Comparison of ENCODE assay signal across 7 cellular contexts in the genomic region with DNA sequence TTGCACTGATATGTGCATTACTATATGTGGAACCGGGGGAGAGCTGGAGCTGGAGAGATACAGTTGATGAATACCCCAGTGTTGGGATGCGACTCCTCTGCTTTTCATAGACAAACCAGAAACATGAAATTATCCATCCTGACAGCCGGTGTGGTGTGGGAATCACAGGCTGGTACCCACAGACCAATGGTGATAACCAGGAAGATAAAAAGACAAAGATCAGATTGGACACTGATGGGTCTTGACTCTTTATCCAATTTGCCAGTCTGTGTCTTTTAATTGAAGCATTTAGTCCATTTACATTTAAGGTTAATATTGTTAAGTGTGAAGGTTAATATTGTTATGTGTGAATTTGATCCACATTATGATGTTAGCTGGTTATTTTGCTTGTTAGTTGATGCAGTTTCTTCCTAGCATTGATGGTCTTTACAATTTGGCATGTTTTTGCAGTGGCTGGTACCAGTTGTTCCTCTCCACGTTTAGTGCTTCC. TPM values are rescaled to one million over a fixed set of nuclear protein-coding genes. Genes with fewer than 3 reads are reported as not detected.
"Had no signal": no experiment of that assay in that cellular context is flagged by ENCODE, and none has a peak within 500 bp of the region (broad histone marks: within the 10 kb centered on the region; RNA-seq: fewer than 3 reads in every experiment).

No MANE protein-coding gene starts in this region.

RNA-seq across cellular contexts. Expression of a gene that starts 2.6 kb away (rescaled TPM):
- total RNA-seq: GM23248, GM23338, H1, H4, H7, H9, HFFc6 had no signal
- polyA plus RNA-seq: H1 had no signal
